Comparison of ENCODE assay signal across 15 cellular contexts in the genomic region with DNA sequence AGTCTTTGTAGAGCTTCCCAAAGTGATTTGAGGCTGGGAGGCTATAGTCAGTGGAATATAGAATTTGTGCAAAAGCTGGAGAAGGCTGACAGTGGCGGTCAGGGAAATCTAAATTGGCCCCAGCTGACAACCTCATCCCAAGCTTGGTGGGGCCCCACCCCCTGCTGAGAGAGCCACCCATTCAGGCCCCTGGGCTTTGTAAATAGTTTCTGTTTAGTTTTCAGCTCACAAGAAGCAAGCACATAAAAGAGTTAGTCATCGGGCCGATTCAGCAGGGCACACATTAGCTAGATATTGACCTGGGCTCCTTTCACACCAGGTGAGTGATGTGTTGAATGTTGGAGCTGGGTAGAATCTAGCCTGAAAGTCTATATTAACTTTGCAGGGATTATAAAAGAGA.
DNase-seq lines count a peak whose midpoint lies in the region; ATAC-seq and TF ChIP-seq lines count a peak whose summit lies in the region.
"Had no signal": no experiment of that assay in that cellular context is flagged by ENCODE, and none has a peak within 500 bp of the region (broad histone marks: within the 10 kb centered on the region; RNA-seq: fewer than 3 reads in every experiment).

No MANE protein-coding gene starts in this region.

- H3K4me3 Mint-ChIP-seq in nephron progenitor cell = no peak overlapping the region
- H3K4me3 Mint-ChIP-seq: activated naive CD8-positive, alpha-beta T cell treated with anti-CD3 and anti-CD28 coated beads, Interleukin-2, amount 50 U/mL, for 24 hours; B cell; T-helper 17 cell had no signal

- DNase-seq in AG10803 (ENCODE audit: low read depth) (peak; percentile 73), HuH-7 (ENCODE audit: low spot score) (peak; percentile 60), mammary epithelial cell (peak; percentile 23), nephron progenitor cell (no peak), GM20000 (ENCODE audit: low spot score) (no peak)
- DNase-seq: activated naive CD8-positive, alpha-beta T cell treated with anti-CD3 and anti-CD28 coated beads, Interleukin-2, amount 50 U/mL, for 24 hours; effector memory CD4-positive, alpha-beta T cell; NCI-H748 treated with DMSO at 0.1 percent for 48 hours; stimulated activated CD4-positive, alpha-beta T cell treated with anti-CD3 and anti-CD28 coated beads, Interleukin-4, amount 100 ng/mL, for 1 hour; T-helper 17 cell had no signal

- TF ChIP-seq CTCF in AG10803 (conservative IDR thresholded peaks at IDR 0.05; ENCODE audit: low read length) (no peak), mammary epithelial cell (conservative IDR thresholded peaks at IDR 0.05 in 1 of 2, IDR thresholded peaks at IDR 0.05 in 1 of 2; ENCODE audit: extremely low read depth in 1 of 2, insufficient read depth in 1 of 2, low read depth in 1 of 2, low read length in 2 of 2) (no peak), nephron progenitor cell (IDR thresholded peaks at IDR 0.05) (no peak), GM20000 (IDR thresholded peaks at IDR 0.05; ENCODE audit: extremely low read depth, missing control alignments) (no peak)

- intact Hi-C loops in mammary epithelial cell (cut with micrococcal nuclease) = no loop called here

- no peak for ATAC-seq in GM21381 (IDR thresholded peaks at IDR 0.05; ENCODE audit: unreplicated experiment)
- no peak for ATAC-seq in HG03045 (IDR thresholded peaks at IDR 0.05; ENCODE audit: unreplicated experiment)
- no peak for ATAC-seq in HG03432 (IDR thresholded peaks at IDR 0.05; ENCODE audit: unreplicated experiment)
- ATAC-seq: activated naive CD8-positive, alpha-beta T cell treated with anti-CD3 and anti-CD28 coated beads, Interleukin-2, amount 50 U/mL, for 24 hours; T-helper 17 cell had no signal

- H3K9me3 Mint-ChIP-seq in nephron progenitor cell = no peaks in the 10 kb centered on the region
- H3K9me3 Mint-ChIP-seq: activated naive CD8-positive, alpha-beta T cell treated with anti-CD3 and anti-CD28 coated beads, Interleukin-2, amount 50 U/mL, for 24 hours had no signal

- peaks cover 73% of the 10 kb centered on the region for H3K4me1 Mint-ChIP-seq in nephron progenitor cell
- H3K4me1 Mint-ChIP-seq: activated naive CD8-positive, alpha-beta T cell treated with anti-CD3 and anti-CD28 coated beads, Interleukin-2, amount 50 U/mL, for 24 hours; B cell; T-helper 17 cell had no signal

- no peaks in the 10 kb centered on the region for H3K79me2 ChIP-seq in mammary epithelial cell (ENCODE audit: insufficient read depth, low read length)

- no peak overlapping the region for H3K9ac ChIP-seq in mammary epithelial cell (ENCODE audit: insufficient read depth, low read length)

- no peaks in the 10 kb centered on the region for H4K20me1 ChIP-seq in mammary epithelial cell (ENCODE audit: insufficient read depth, low read length)

- H3K4me3 ChIP-seq in AG10803 (ENCODE audit: low read length) = no peak overlapping the region
- H3K4me3 ChIP-seq in mammary epithelial cell (replicated peaks in 1 of 3; ENCODE audit: insufficient read depth in 1 of 3, low read depth in 2 of 3, low read length in 3 of 3) = no peak overlapping the region
- H3K4me3 ChIP-seq: K562 had no signal

- no peak overlapping the region for H3K4me2 ChIP-seq in mammary epithelial cell (ENCODE audit: insufficient read depth, low read depth, low read length)

- CTCF ChIA-PET in mammary epithelial cell (lab: Charles Lee; ENCODE audit: low non-redundant PET) = no interaction called here

- peaks cover 3% of the 10 kb centered on the region for H3K27me3 Mint-ChIP-seq in nephron progenitor cell (ENCODE audit: low read depth, poor library complexity)
- H3K27me3 Mint-ChIP-seq: activated naive CD8-positive, alpha-beta T cell treated with anti-CD3 and anti-CD28 coated beads, Interleukin-2, amount 50 U/mL, for 24 hours had no signal

- no peaks in the 10 kb centered on the region for H3K4me1 ChIP-seq in mammary epithelial cell (ENCODE audit: insufficient read depth, low read length)

- dilution Hi-C loops in mammary epithelial cell (cut with HindIII; ENCODE audit: low sequenced_read_pairs) = no loop called here

- H2AFZ ChIP-seq in mammary epithelial cell (ENCODE audit: low read depth, low read length) = no peak overlapping the region

- BruUV-seq in mammary epithelial cell (replicated peaks; lab: Mats Ljungman, UMichigan) = no TSS peak

- no peaks in the 10 kb centered on the region for H3K27me3 ChIP-seq in mammary epithelial cell (ENCODE audit: insufficient read depth, low read length)

- H3K36me3 ChIP-seq in mammary epithelial cell (ENCODE audit: insufficient read depth, low read length) = no peaks in the 10 kb centered on the region

- 94% methylated on average over 3 of the region's 3 CpGs for WGBS in mammary epithelial cell (ENCODE audit: low coverage, missing lambda C conversion rate)

- in situ Hi-C loops in mammary epithelial cell (cut with MboI; ENCODE audit: low sequenced_read_pairs in 2 of 2) = no loop called here

- H3K27ac ChIP-seq in mammary epithelial cell (ENCODE audit: insufficient read depth, low read depth, low read length) = no peak overlapping the region

- peak overlapping the region; percentile 37 for H3K27ac Mint-ChIP-seq in nephron progenitor cell
- H3K27ac Mint-ChIP-seq: activated naive CD8-positive, alpha-beta T cell treated with anti-CD3 and anti-CD28 coated beads, Interleukin-2, amount 50 U/mL, for 24 hours; B cell; T-helper 17 cell had no signal

- H3K36me3 Mint-ChIP-seq in nephron progenitor cell (ENCODE audit: low read depth) = no peaks in the 10 kb centered on the region

- no peaks in the 10 kb centered on the region for H3K9me3 ChIP-seq in mammary epithelial cell (replicated peaks; ENCODE audit: insufficient read depth, low read length)

Comparison
In these comparisons a context has a peak if more than half of its experiments do, and no peak if none do; other contexts are left out.
1. DNase-seq: peak in AG10803 (single experiment), HuH-7 (single experiment) and mammary epithelial cell (single experiment); none in nephron progenitor cell (single experiment) and GM20000 (single experiment).